Comparison of ENCODE assay signal across 1 cellular context in the genomic region with DNA sequence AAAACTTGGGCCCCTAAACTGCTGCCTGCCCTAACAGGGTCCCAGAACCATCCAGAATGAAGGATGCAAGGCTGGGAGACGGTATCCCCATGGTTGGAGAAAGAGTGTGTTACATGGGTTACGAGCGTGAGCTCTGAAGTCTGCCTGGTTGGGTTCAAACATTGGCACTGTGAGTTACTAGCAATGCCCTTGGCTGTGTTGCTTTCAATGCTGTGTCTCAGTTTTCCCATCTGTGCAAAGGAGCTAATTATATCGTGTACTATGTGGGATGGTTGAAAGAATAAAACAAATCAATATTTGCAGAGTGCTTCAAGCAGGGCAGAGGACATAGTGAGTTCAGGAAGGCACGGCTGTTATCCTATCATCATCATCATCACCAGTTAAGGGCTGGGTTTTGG.
A peak's percentile ranks its signal among the peaks of the same experiment; 100 is the strongest.
TF ChIP-seq lines count a peak whose summit lies in the region.

No MANE protein-coding gene starts in this region.

TF ChIP-seq in K562, 482 proteins besides CTCF, POLR2A, EP300 and RAD21 (continued from another document):
- TF ChIP-seq, protein P1, sequence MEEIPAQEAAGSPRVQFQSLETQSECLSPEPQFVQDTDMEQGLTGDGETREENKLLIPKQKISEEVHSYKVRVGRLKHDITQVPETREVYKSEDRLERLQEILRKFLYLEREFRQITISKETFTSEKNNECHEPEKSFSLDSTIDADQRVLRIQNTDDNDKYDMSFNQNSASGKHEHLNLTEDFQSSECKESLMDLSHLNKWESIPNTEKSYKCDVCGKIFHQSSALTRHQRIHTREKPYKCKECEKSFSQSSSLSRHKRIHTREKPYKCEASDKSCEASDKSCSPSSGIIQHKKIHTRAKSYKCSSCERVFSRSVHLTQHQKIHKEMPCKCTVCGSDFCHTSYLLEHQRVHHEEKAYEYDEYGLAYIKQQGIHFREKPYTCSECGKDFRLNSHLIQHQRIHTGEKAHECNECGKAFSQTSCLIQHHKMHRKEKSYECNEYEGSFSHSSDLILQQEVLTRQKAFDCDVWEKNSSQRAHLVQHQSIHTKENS (CRISPR knock-in tag; IDR thresholded peaks at IDR 0.05), result no peak
- TF ChIP-seq, protein P2, sequence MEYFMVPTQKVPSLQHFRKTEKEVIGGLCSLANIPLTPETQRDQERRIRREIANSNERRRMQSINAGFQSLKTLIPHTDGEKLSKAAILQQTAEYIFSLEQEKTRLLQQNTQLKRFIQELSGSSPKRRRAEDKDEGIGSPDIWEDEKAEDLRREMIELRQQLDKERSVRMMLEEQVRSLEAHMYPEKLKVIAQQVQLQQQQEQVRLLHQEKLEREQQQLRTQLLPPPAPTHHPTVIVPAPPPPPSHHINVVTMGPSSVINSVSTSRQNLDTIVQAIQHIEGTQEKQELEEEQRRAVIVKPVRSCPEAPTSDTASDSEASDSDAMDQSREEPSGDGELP (CRISPR knock-in tag; IDR thresholded peaks at IDR 0.05; ENCODE audit: borderline replicate concordance), result 0 out of 2 replicates have a peak, but pooled peaks have one; percentile 2
- TF ChIP-seq ZNF197 (CRISPR knock-in tag; IDR thresholded peaks at IDR 0.05; ENCODE audit: low read depth), result peak; percentile 7; the same call in 1 of the 2 replicates
- TF ChIP-seq, protein P3, sequence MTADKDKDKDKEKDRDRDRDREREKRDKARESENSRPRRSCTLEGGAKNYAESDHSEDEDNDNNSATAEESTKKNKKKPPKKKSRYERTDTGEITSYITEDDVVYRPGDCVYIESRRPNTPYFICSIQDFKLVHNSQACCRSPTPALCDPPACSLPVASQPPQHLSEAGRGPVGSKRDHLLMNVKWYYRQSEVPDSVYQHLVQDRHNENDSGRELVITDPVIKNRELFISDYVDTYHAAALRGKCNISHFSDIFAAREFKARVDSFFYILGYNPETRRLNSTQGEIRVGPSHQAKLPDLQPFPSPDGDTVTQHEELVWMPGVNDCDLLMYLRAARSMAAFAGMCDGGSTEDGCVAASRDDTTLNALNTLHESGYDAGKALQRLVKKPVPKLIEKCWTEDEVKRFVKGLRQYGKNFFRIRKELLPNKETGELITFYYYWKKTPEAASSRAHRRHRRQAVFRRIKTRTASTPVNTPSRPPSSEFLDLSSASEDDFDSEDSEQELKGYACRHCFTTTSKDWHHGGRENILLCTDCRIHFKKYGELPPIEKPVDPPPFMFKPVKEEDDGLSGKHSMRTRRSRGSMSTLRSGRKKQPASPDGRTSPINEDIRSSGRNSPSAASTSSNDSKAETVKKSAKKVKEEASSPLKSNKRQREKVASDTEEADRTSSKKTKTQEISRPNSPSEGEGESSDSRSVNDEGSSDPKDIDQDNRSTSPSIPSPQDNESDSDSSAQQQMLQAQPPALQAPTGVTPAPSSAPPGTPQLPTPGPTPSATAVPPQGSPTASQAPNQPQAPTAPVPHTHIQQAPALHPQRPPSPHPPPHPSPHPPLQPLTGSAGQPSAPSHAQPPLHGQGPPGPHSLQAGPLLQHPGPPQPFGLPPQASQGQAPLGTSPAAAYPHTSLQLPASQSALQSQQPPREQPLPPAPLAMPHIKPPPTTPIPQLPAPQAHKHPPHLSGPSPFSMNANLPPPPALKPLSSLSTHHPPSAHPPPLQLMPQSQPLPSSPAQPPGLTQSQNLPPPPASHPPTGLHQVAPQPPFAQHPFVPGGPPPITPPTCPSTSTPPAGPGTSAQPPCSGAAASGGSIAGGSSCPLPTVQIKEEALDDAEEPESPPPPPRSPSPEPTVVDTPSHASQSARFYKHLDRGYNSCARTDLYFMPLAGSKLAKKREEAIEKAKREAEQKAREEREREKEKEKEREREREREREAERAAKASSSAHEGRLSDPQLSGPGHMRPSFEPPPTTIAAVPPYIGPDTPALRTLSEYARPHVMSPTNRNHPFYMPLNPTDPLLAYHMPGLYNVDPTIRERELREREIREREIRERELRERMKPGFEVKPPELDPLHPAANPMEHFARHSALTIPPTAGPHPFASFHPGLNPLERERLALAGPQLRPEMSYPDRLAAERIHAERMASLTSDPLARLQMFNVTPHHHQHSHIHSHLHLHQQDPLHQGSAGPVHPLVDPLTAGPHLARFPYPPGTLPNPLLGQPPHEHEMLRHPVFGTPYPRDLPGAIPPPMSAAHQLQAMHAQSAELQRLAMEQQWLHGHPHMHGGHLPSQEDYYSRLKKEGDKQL (CRISPR knock-in tag; IDR thresholded peaks at IDR 0.05; ENCODE audit: borderline replicate concordance), result no peak
- TF ChIP-seq ARHGAP35 (IDR thresholded peaks at IDR 0.05; ENCODE audit: partially characterized antibody), result no peak
- TF ChIP-seq PCBP1 (IDR thresholded peaks at IDR 0.05; ENCODE audit: low read depth, low read length, poor library complexity, severe bottlenecking), result no peak
- TF ChIP-seq KDM1A (IDR thresholded peaks at IDR 0.05), result 0 out of 4 replicates have a peak, but pooled peaks of 1 of the 2 experiments have one; percentile 5
- TF ChIP-seq RBM39 (optimal IDR thresholded peaks at IDR 0.05; ENCODE audit: low read depth, low read length), result no peak
TF ChIP-seq in K562: peak in this region for 5.
